In genomic region chr7:150374026-150374425, GRCh38 we compare ENCODE assay signal across 1 cellular context.
TF ChIP-seq lines count a peak whose summit lies in the region.

No MANE protein-coding gene starts in this region.

TF ChIP-seq in GM23338, 12 proteins besides CTCF, POLR2A, EP300 and RAD21:
- TF ChIP-seq NANOG (IDR thresholded peaks at IDR 0.05; ENCODE audit: borderline replicate concordance) (no peak), CREB1 (CRISPR knock-in tag; IDR thresholded peaks at IDR 0.05; ENCODE audit: low read depth) (no peak), JUNB (IDR thresholded peaks at IDR 0.05; ENCODE audit: unreplicated experiment) (no peak), EZH2 (IDR thresholded peaks at IDR 0.05; ENCODE audit: low read depth, unreplicated experiment) (no peak), POLR2AphosphoS5 (IDR thresholded peaks at IDR 0.05; ENCODE audit: low read depth) (no peak), ZNF114 (CRISPR knock-in tag; IDR thresholded peaks at IDR 0.05) (no peak)
